In genomic region chr3:17055374-17056276, GRCh38 we compare ENCODE assay signal across 12 cellular contexts.
DNase-seq lines count a peak whose midpoint lies in the region; ATAC-seq and TF ChIP-seq lines count a peak whose summit lies in the region.
"Had no signal": no experiment of that assay in that cellular context is flagged by ENCODE, and none has a peak within 500 bp of the region (broad histone marks: within the 10 kb centered on the region; RNA-seq: fewer than 3 reads in every experiment).

No MANE protein-coding gene starts in this region.

- H3K27me3 ChIP-seq in right cardiac atrium (ENCODE audit: control insufficient read depth, insufficient read depth) (no peaks in the 10 kb centered on the region), vagina (no peaks in the 10 kb centered on the region)
- H3K27me3 ChIP-seq: right lobe of liver, transverse colon had no signal

- H3K9me3 ChIP-seq in right cardiac atrium (ENCODE audit: control insufficient read depth, low read length) (no peaks in the 10 kb centered on the region), vagina (no peaks in the 10 kb centered on the region)
- H3K9me3 ChIP-seq: right lobe of liver, transverse colon had no signal

- DNase-seq in GM13977 (ENCODE audit: low spot score) = peak; percentile 44
- no peak for DNase-seq in T-cell
- DNase-seq in right cardiac atrium = no peak
- no peak for DNase-seq in KBM-7
- DNase-seq in inferior parietal cortex (ENCODE audit: extremely low spot score) = no peak
- DNase-seq in vagina (ENCODE audit: extremely low spot score in 2 of 2) = no peak
- DNase-seq in DMS114 treated with DMSO at 0.1 percent for 48 hours (lab: John Stamatoyannopoulos, UW; ENCODE audit: unreplicated experiment) = no peak
- DNase-seq: amygdala, GDM1, right lobe of liver, transverse colon had no signal

- intact Hi-C loops in right cardiac atrium (cut with DNase I) = no loop called here
- intact Hi-C loops in vagina (cut with DNase I) = no loop called here

- TF ChIP-seq CTCF in GM13977 (IDR thresholded peaks at IDR 0.05; ENCODE audit: extremely low read depth, insufficient read depth, missing control alignments) (no peak), vagina (IDR thresholded peaks at IDR 0.05) (no peak)

- no peak overlapping the region for H3K4me3 Mint-ChIP-seq in T-cell

- H3K36me3 Mint-ChIP-seq in T-cell = peaks cover 72% of the 10 kb centered on the region

- CTCF ChIA-PET in T-cell (lab: Charles Lee) = no interaction called here

- TF ChIP-seq POLR2A in vagina (IDR thresholded peaks at IDR 0.05) = no peak

- peak overlapping the region; percentile 87 for H3K27ac ChIP-seq in right cardiac atrium (ENCODE audit: low read length)
- H3K27ac ChIP-seq in vagina = no peak overlapping the region
- H3K27ac ChIP-seq: right lobe of liver, transverse colon had no signal

- no peaks in the 10 kb centered on the region for H3K36me3 ChIP-seq in vagina
- H3K36me3 ChIP-seq: right lobe of liver, transverse colon had no signal

- no peaks in the 10 kb centered on the region for H3K27me3 Mint-ChIP-seq in T-cell

- peaks cover 30 to 51% (median 43%) of the 10 kb centered on the region in 3 donors for H3K4me1 Mint-ChIP-seq in T-cell

- H3K27ac Mint-ChIP-seq in T-cell = peak overlapping the region; percentile 59 to 77

- H3K9me3 Mint-ChIP-seq in T-cell = peaks cover 0 to 28% (median 13%) of the 10 kb centered on the region in 3 donors

- WGBS in right cardiac atrium = 61% methylated on average over 7 of the region's 7 CpGs

- peak; percentile 63 for ATAC-seq in GM21528 (IDR thresholded peaks at IDR 0.05; ENCODE audit: low FRiP score, unreplicated experiment)
- no peak for ATAC-seq in T-cell (replicated peaks in 1 of 4)
- ATAC-seq in right cardiac atrium = peak; percentile 47 to 50
- ATAC-seq: right lobe of liver had no signal

- POLR2A ChIA-PET in T-cell (lab: Charles Lee) = no interaction called here

- H3K4me3 ChIP-seq in right cardiac atrium (ENCODE audit: low read length) (no peak overlapping the region), vagina (no peak overlapping the region)
- H3K4me3 ChIP-seq: right lobe of liver, transverse colon had no signal

- peaks cover 2% of the 10 kb centered on the region for H3K4me1 ChIP-seq in right cardiac atrium (ENCODE audit: control insufficient read depth, insufficient read depth, low read length)
- no peaks in the 10 kb centered on the region for H3K4me1 ChIP-seq in vagina
- H3K4me1 ChIP-seq: right lobe of liver, transverse colon had no signal

- in situ Hi-C loops in GM13977 (cut with MboI; ENCODE audit: low pct_unique_long_range_greater_than_20kb, low sequenced_read_pairs, unreplicated experiment) (no loop called here), KBM-7 (cut with MboI; ENCODE audit: low pct_unique_long_range_greater_than_20kb, low sequenced_read_pairs) (no loop called here)

Comparison
In these comparisons a context has a peak if more than half of its experiments do, and no peak if none do; other contexts are left out.
1. ATAC-seq: peak in GM21528 (single experiment) and right cardiac atrium (2 of 2); none in T-cell (0 of 4).